Comparison of ENCODE assay signal across 8 cellular contexts in genomic region chr1:92536593-92537332, GRCh38. TPM values are rescaled to one million over a fixed set of nuclear protein-coding genes. Genes with fewer than 3 reads are reported as not detected.
DNase-seq lines count a peak whose midpoint lies in the region; ATAC-seq and TF ChIP-seq lines count a peak whose summit lies in the region.

No MANE protein-coding gene starts in this region.

- no peaks in the 10 kb centered on the region for H3K9me3 Mint-ChIP-seq in central memory CD8-positive, alpha-beta T cell

- no peaks in the 10 kb centered on the region for H3K27me3 ChIP-seq in GM06990 (replicated peaks; ENCODE audit: control insufficient read depth, insufficient read depth, low read length)

- peak overlapping the region; percentile 79 for H3K27ac Mint-ChIP-seq in central memory CD8-positive, alpha-beta T cell (ENCODE audit: low read depth)

- peak; percentile 65 for ATAC-seq in GM21423 (IDR thresholded peaks at IDR 0.05; ENCODE audit: unreplicated experiment)
- ATAC-seq in central memory CD8-positive, alpha-beta T cell (replicated peaks; ENCODE audit: extremely low read depth, poor library complexity, severe bottlenecking), result peak; percentile 73

- H3K4me3 Mint-ChIP-seq in central memory CD8-positive, alpha-beta T cell, result peak overlapping the region; percentile 42

- no peaks in the 10 kb centered on the region for H3K36me3 ChIP-seq in GM06990 (ENCODE audit: control insufficient read depth, insufficient read depth, low read length)

- H3K27me3 Mint-ChIP-seq in central memory CD8-positive, alpha-beta T cell, result no peaks in the 10 kb centered on the region

- no peak overlapping the region for H3K4me3 ChIP-seq in GM06990 (replicated peaks; ENCODE audit: low read depth, low read length)

- no peak for TF ChIP-seq CTCF in GM06990 (IDR thresholded peaks at IDR 0.05; ENCODE audit: insufficient read depth, low read length, poor library complexity, severe bottlenecking)

- H3K36me3 Mint-ChIP-seq in central memory CD8-positive, alpha-beta T cell (ENCODE audit: insufficient read depth), result peaks cover 1% of the 10 kb centered on the region

- peaks cover 39% of the 10 kb centered on the region for H3K4me1 Mint-ChIP-seq in central memory CD8-positive, alpha-beta T cell

- peak; percentile 59 for DNase-seq in GM06990 (ENCODE audit: extremely low read depth, insufficient read length)
- peak; percentile 9 for DNase-seq in HT1080 (ENCODE audit: low read depth)
- peak in 1 of 2 donors; percentile 13 for DNase-seq in central memory CD8-positive, alpha-beta T cell (ENCODE audit: low spot score in 2 of 2)
- peak; percentile 29 for DNase-seq in stromal cell of bone marrow (ENCODE audit: low read depth)
- no peak for DNase-seq in retina
- no peak for DNase-seq in NCI-H2171 treated with DMSO at 0.1 percent for 48 hours (lab: John Stamatoyannopoulos, UW)
- DNase-seq in NCI-H2107 treated with DMSO at 0.1 percent for 48 hours (lab: John Stamatoyannopoulos, UW; ENCODE audit: unreplicated experiment), result no peak

RNA-seq across cellular contexts. Expression of gene GFI1, which starts 50.0 kb away (rescaled TPM):
- total RNA-seq in HT1080 (2014; rRNA removed; shearing (Covaris generic)), result 2.2 and 3.7 TPM in 2 replicates
- polyA plus RNA-seq in HT1080 (2015; cell fraction: cytosol; rRNA removed), result 1.2 and 1.4 TPM in 2 replicates
- 1.7 and 2.2 TPM in 2 replicates for polyA plus RNA-seq in HT1080 (2015; cell fraction: nucleus; rRNA removed)

Comparison
In these comparisons a context has a peak if more than half of its experiments do, and no peak if none do; other contexts are left out.
1. DNase-seq: peak in GM06990 (single experiment), HT1080 (single experiment) and stromal cell of bone marrow (single experiment); none in retina (single experiment), NCI-H2171 treated with DMSO at 0.1 percent for 48 hours (single experiment) and NCI-H2107 treated with DMSO at 0.1 percent for 48 hours (single experiment).